ENCODE assay signal across 22 cellular contexts in the genomic region with DNA sequence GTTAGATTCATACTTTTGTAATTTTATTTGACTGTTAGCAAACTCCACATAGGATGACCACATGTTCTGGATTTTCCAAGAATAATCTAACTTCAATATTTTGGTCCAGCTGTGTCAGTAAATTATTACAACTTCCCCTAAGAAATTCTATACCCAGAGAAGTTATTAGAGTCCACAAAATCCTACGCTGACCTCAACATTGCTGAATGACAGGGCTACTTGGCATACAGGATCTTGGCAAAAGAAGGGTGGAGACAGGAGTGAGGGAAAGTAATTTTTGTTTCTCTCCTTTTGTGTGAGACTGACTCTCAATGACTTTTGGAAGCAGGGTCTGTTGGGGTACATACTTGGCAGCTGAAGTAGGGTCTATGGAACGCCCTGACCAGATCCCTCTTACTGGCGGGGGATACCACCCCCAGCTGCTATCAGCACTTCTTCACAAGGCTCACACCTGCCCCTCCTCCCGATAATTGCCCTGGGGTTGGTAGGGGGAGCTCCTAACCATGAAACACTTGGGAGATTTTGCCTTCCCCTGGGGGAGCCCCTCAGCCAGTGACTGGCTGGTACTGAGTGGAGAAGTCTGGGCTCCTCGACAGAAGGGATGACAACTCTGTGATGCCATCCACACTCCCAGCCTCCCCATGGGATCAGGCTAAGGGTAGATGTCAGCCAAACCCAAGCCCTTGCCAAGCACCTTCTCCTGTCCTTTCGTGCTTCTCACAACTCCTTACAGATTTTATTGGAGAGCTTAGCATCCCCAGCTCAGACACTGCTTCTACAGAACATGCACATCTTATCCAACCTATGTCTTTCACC.
DNase-seq lines count a peak whose midpoint lies in the region; ATAC-seq and TF ChIP-seq lines count a peak whose summit lies in the region.
"Had no signal": no experiment of that assay in that cellular context is flagged by ENCODE, and none has a peak within 500 bp of the region (broad histone marks: within the 10 kb centered on the region; RNA-seq: fewer than 3 reads in every experiment).

No MANE protein-coding gene starts in this region.

- ATAC-seq in heart left ventricle (peak in 3 of 4 donors; percentile 37 to 64 (median 57)), left cardiac atrium (no peak), GM18873 (IDR thresholded peaks at IDR 0.05; ENCODE audit: low FRiP score, unreplicated experiment) (no peak)
- ATAC-seq in stimulated activated effector memory CD8-positive, alpha-beta T cell treated with anti-CD3 and anti-CD28 coated beads, Interleukin-12 subunit alpha, Interleukin-12 subunit beta, amount 100 ng/mL, for 72 hours, result peak; percentile 39
- ATAC-seq: A549, HCT116 had no signal

- no peak overlapping the region for H3K4me3 ChIP-seq in heart left ventricle
- H3K4me3 ChIP-seq in mesendoderm (ENCODE audit: low read length), result no peak overlapping the region
- H3K4me3 ChIP-seq: A549, SK-N-MC had no signal

- H3K4me1 Mint-ChIP-seq in stimulated activated effector memory CD8-positive, alpha-beta T cell treated with anti-CD3 and anti-CD28 coated beads, Interleukin-12 subunit alpha, Interleukin-12 subunit beta, amount 100 ng/mL, for 72 hours, result no peaks in the 10 kb centered on the region
- peaks cover 11% of the 10 kb centered on the region for H3K4me1 Mint-ChIP-seq in HFFc6 (ENCODE audit: low read depth)
- H3K4me1 Mint-ChIP-seq: B cell, CD14-positive monocyte had no signal

- intact Hi-C loops in heart left ventricle (cut with DNase I), result loop anchor here in 1 of 10 donors (10.0 kb wide), 1 partner anchor 75 kb away; no protein-coding TSS in a partner anchor
- intact Hi-C loops in left cardiac atrium (cut with DNase I), result no loop called here

- H3K27me3 ChIP-seq in heart left ventricle (no peaks in the 10 kb centered on the region), mesendoderm (ENCODE audit: insufficient read depth, low read length, poor library complexity) (no peaks in the 10 kb centered on the region)

- H3K23ac ChIP-seq in mesendoderm (ENCODE audit: low read length), result no peak overlapping the region

- no peak overlapping the region for H3K4ac ChIP-seq in mesendoderm (ENCODE audit: low read depth, low read length)

- TF ChIP-seq CTCF in heart left ventricle (IDR thresholded peaks at IDR 0.05) (no peak), HFFc6 (IDR thresholded peaks at IDR 0.05) (no peak)

- peaks cover 9% of the 10 kb centered on the region for H3K27me3 Mint-ChIP-seq in HFFc6 (ENCODE audit: insufficient read depth)

- H3K79me1 ChIP-seq in mesendoderm (ENCODE audit: low read length), result no peaks in the 10 kb centered on the region

- no peak overlapping the region for H2BK120ac ChIP-seq in mesendoderm (ENCODE audit: low read depth, low read length)

- H2BK5ac ChIP-seq in mesendoderm (ENCODE audit: low read length), result no peak overlapping the region

- peaks cover 0 to 3% (median 0%) of the 10 kb centered on the region in 12 donors for H3K9me3 ChIP-seq in heart left ventricle
- H3K9me3 ChIP-seq: A549 had no signal

- no peak overlapping the region for H2BK15ac ChIP-seq in mesendoderm (replicated peaks; ENCODE audit: low read depth)

- no peak overlapping the region for H3K56ac ChIP-seq in mesendoderm (ENCODE audit: low read length)

- H3K27ac ChIP-seq in heart left ventricle (peak overlapping the region in 8 of 12 donors; percentile 0 to 89 (median 58)), mesendoderm (ENCODE audit: low read depth, low read length) (no peak overlapping the region)
- H3K27ac ChIP-seq: SK-N-MC had no signal

- H3K4me2 ChIP-seq in mesendoderm (ENCODE audit: low read length), result no peak overlapping the region
- H3K4me2 ChIP-seq: A549 had no signal

- H3K18ac ChIP-seq in mesendoderm (ENCODE audit: low read length), result no peak overlapping the region

- H3K79me2 ChIP-seq in mesendoderm (ENCODE audit: control insufficient read depth, insufficient read depth, low read length), result no peaks in the 10 kb centered on the region

- 42 to 63% (median 54%) methylated on average over 6 of the region's 6 CpGs for WGBS in heart left ventricle, 4 donors
- no CpG with 5 or more reads among the region's 6 CpGs for WGBS in mesendoderm (ENCODE audit: extremely low coverage, insufficient coverage, low lambda C conversion rate)

- H4K5ac ChIP-seq in mesendoderm (ENCODE audit: low read length), result no peak overlapping the region

- no peak overlapping the region for H3K9ac ChIP-seq in mesendoderm (ENCODE audit: low read length)

- no peaks in the 10 kb centered on the region for H3K36me3 Mint-ChIP-seq in stimulated activated effector memory CD8-positive, alpha-beta T cell treated with anti-CD3 and anti-CD28 coated beads, Interleukin-12 subunit alpha, Interleukin-12 subunit beta, amount 100 ng/mL, for 72 hours
- no peaks in the 10 kb centered on the region for H3K36me3 Mint-ChIP-seq in HFFc6 (ENCODE audit: low read depth)
- H3K36me3 Mint-ChIP-seq: CD14-positive monocyte had no signal

- H3K36me3 ChIP-seq in heart left ventricle, result no peaks in the 10 kb centered on the region
- H3K36me3 ChIP-seq in mesendoderm (ENCODE audit: control insufficient read depth, insufficient read depth, low read length), result no peaks in the 10 kb centered on the region

- no peak overlapping the region for H2AK5ac ChIP-seq in mesendoderm (ENCODE audit: low read length)

- no peak overlapping the region for H3K27ac Mint-ChIP-seq in stimulated activated effector memory CD8-positive, alpha-beta T cell treated with anti-CD3 and anti-CD28 coated beads, Interleukin-12 subunit alpha, Interleukin-12 subunit beta, amount 100 ng/mL, for 72 hours
- no peak overlapping the region for H3K27ac Mint-ChIP-seq in HFFc6
- H3K27ac Mint-ChIP-seq: B cell had no signal

- H3K9me3 Mint-ChIP-seq in stimulated activated effector memory CD8-positive, alpha-beta T cell treated with anti-CD3 and anti-CD28 coated beads, Interleukin-12 subunit alpha, Interleukin-12 subunit beta, amount 100 ng/mL, for 72 hours, result no peaks in the 10 kb centered on the region
- no peaks in the 10 kb centered on the region for H3K9me3 Mint-ChIP-seq in HFFc6
- H3K9me3 Mint-ChIP-seq: CD14-positive monocyte had no signal

- no peak for TF ChIP-seq POLR2A in heart left ventricle (IDR thresholded peaks at IDR 0.05)

- no peak overlapping the region for H4K8ac ChIP-seq in mesendoderm (ENCODE audit: low read depth, low read length)

- no peak overlapping the region for H3K4me3 Mint-ChIP-seq in stimulated activated effector memory CD8-positive, alpha-beta T cell treated with anti-CD3 and anti-CD28 coated beads, Interleukin-12 subunit alpha, Interleukin-12 subunit beta, amount 100 ng/mL, for 72 hours
- H3K4me3 Mint-ChIP-seq in HFFc6, result no peak overlapping the region
- H3K4me3 Mint-ChIP-seq: B cell, CD14-positive monocyte had no signal

- DNase-seq in heart left ventricle, result peak in 1 of 5 donors; percentile 46
- DNase-seq in left cardiac atrium, result no peak
- peak; percentile 44 for DNase-seq in dedifferentiated amniotic fluid mesenchymal stem cell (ENCODE audit: extremely low spot score)
- peak; percentile 27 for DNase-seq in mesendoderm
- no peak for DNase-seq in stimulated activated effector memory CD8-positive, alpha-beta T cell treated with anti-CD3 and anti-CD28 coated beads, Interleukin-12 subunit alpha, Interleukin-12 subunit beta, amount 100 ng/mL, for 72 hours (ENCODE audit: low spot score in 2 of 2)
- no peak for DNase-seq in HFFc6
- DNase-seq: EL, GF-D8, Kasumi-1, NCI-H1417, NCI-H1694 treated with DMSO at 0.1 percent for 48 hours, NCI-H2081 treated with DMSO at 0.1 percent for 48 hours, NCI-H2171 treated with DMSO at 0.1 percent for 48 hours, NCI-H446 treated with DMSO at 0.1 percent for 48 hours, NCI-H526 treated with DMSO at 0.1 percent for 48 hours, SHP77 treated with DMSO at 0.1 percent for 48 hours had no signal

- H3K4me1 ChIP-seq in heart left ventricle, result peaks cover 0 to 31% (median 5%) of the 10 kb centered on the region in 12 donors
- H3K4me1 ChIP-seq in mesendoderm (ENCODE audit: control insufficient read depth, low read depth, low read length), result no peaks in the 10 kb centered on the region

Comparison
In these comparisons a context has a peak if more than half of its experiments do, and no peak if none do; other contexts are left out.
1. ATAC-seq: peak in heart left ventricle (3 of 4) and stimulated activated effector memory CD8-positive, alpha-beta T cell treated with anti-CD3 and anti-CD28 coated beads, Interleukin-12 subunit alpha, Interleukin-12 subunit beta, amount 100 ng/mL, for 72 hours (single experiment); none in left cardiac atrium (0 of 2) and GM18873 (single experiment).
2. DNase-seq: peak in dedifferentiated amniotic fluid mesenchymal stem cell (single experiment) and mesendoderm (single experiment); none in left cardiac atrium (single experiment), stimulated activated effector memory CD8-positive, alpha-beta T cell treated with anti-CD3 and anti-CD28 coated beads, Interleukin-12 subunit alpha, Interleukin-12 subunit beta, amount 100 ng/mL, for 72 hours (0 of 2) and HFFc6 (single experiment).